ENCODE assay signal across 15 cellular contexts in the genomic region with DNA sequence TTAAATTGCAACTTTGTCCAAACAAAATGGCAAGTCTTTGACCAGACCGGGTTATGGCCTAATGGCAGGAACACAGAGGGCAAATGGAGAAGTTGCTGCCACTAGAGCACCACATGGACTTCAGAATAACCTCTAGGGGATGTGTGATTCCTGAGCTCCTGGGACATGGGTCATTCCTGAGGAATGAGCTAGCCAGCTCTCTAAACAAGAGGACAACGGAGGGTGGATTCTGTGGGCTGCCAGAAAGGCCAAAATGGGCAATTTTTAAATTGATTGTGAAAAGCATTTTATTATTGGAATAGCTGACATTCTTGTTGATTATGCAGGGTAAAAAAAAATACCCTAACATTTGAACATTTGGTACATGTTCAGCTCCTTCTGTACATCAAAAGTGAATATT.
DNase-seq lines count a peak whose midpoint lies in the region; ATAC-seq, FAIRE-seq and TF ChIP-seq lines count a peak whose summit lies in the region.
"Had no signal": no experiment of that assay in that cellular context is flagged by ENCODE, and none has a peak within 500 bp of the region (broad histone marks: within the 10 kb centered on the region; RNA-seq: fewer than 3 reads in every experiment).

No MANE protein-coding gene starts in this region.

- POLR2A ChIA-PET in A549 (lab: Yijun Ruan, JAX): no interaction called here

- no peak for TF ChIP-seq POLR2A in A549 (IDR thresholded peaks at IDR 0.05; ENCODE audit: low read length)

- no peak for TF ChIP-seq EP300 in A549 (IDR thresholded peaks at IDR 0.05)

- 43% methylated on average over 2 of the region's 2 CpGs for WGBS in A549 (ENCODE audit: missing lambda C conversion rate)

- no peak overlapping the region for H3K4me3 ChIP-seq in A549
- H3K4me3 ChIP-seq: heart right ventricle had no signal

- CTCF ChIA-PET in A549 (lab: Yijun Ruan, JAX): interaction anchor here (0.8 to 1.7 kb wide), 6 partner anchors 10 to 192 kb away, joined by 3 to 6 read pairs (median 4); no protein-coding TSS in a partner anchor

- DNase-seq in A549 (ENCODE audit: low read depth in 1 of 2, low spot score in 1 of 2) (peak in 1 of 2 experiments; percentile 27), HCEC 1CT (peak; percentile 39), astrocyte of the hippocampus (ENCODE audit: low read depth, low spot score) (peak; percentile 77), hepatic stellate cell (ENCODE audit: low spot score) (peak; percentile 54), HuH-7.5 (ENCODE audit: low spot score) (no peak)
- DNase-seq: 8988T; activated CD4-positive, alpha-beta T cell treated with anti-CD3 and anti-CD28 coated beads for 4 hours; heart right ventricle; NCI-H1436; NCI-H226; occipital lobe; SIG-M5 had no signal

- no peak for TF ChIP-seq CTCF in A549 (IDR thresholded peaks at IDR 0.05)

- H3K9me3 ChIP-seq in A549: no peaks in the 10 kb centered on the region
- H3K9me3 ChIP-seq: heart right ventricle had no signal

- H3K27ac ChIP-seq in A549: peak overlapping the region in 1 of 2 experiments; percentile 13; a peak in 1 of 6 replicates
- H3K27ac ChIP-seq: heart right ventricle had no signal

- H3K4me2 ChIP-seq in A549: peak overlapping the region; percentile 19; the same call in 2 of the 3 replicates

- peaks cover 17% of the 10 kb centered on the region for H3K4me1 ChIP-seq in A549

- ATAC-seq in A549: peak; percentile 71 to 79; a peak in 5 of 6 replicates
- ATAC-seq in HG03354 (IDR thresholded peaks at IDR 0.05; ENCODE audit: poor library complexity, severe bottlenecking, unreplicated experiment): no peak
- no peak for ATAC-seq in GM21737 (IDR thresholded peaks at IDR 0.05; ENCODE audit: unreplicated experiment)
- no peak for ATAC-seq in HG03442 (IDR thresholded peaks at IDR 0.05; ENCODE audit: unreplicated experiment)
- ATAC-seq: heart right ventricle had no signal

- no peak for FAIRE-seq in A549 (lab: Jason Lieb, UNC)

- TF ChIP-seq RAD21 in A549 (conservative IDR thresholded peaks at IDR 0.05 in 1 of 2, IDR thresholded peaks at IDR 0.05 in 1 of 2): no peak

TF ChIP-seq in A549, 52 proteins besides CTCF, POLR2A, EP300 and RAD21:
- TF ChIP-seq, protein P1, sequence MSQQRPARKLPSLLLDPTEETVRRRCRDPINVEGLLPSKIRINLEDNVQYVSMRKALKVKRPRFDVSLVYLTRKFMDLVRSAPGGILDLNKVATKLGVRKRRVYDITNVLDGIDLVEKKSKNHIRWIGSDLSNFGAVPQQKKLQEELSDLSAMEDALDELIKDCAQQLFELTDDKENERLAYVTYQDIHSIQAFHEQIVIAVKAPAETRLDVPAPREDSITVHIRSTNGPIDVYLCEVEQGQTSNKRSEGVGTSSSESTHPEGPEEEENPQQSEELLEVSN (IDR thresholded peaks at IDR 0.05; ENCODE audit: borderline replicate concordance, low read depth): no peak
- no peak for TF ChIP-seq JUNB (IDR thresholded peaks at IDR 0.05)
- TF ChIP-seq, protein P2, sequence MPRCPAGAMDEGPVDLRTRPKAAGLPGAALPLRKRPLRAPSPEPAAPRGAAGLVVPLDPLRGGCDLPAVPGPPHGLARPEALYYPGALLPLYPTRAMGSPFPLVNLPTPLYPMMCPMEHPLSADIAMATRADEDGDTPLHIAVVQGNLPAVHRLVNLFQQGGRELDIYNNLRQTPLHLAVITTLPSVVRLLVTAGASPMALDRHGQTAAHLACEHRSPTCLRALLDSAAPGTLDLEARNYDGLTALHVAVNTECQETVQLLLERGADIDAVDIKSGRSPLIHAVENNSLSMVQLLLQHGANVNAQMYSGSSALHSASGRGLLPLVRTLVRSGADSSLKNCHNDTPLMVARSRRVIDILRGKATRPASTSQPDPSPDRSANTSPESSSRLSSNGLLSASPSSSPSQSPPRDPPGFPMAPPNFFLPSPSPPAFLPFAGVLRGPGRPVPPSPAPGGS (IDR thresholded peaks at IDR 0.05): no peak
- TF ChIP-seq CHD4 (IDR thresholded peaks at IDR 0.05; ENCODE audit: borderline replicate concordance): no peak

Comparison
In these comparisons a context has a peak if more than half of its experiments do, and no peak if none do; other contexts are left out.
1. ATAC-seq: peak in A549 (2 of 2); none in HG03354 (single experiment), GM21737 (single experiment) and HG03442 (single experiment).